32 cellular contexts compared by ENCODE assay signal in genomic region chr10:50242777-50243176, GRCh38.
"Had no signal": no experiment of that assay in that cellular context is flagged by ENCODE, and none has a peak within 500 bp of the region (broad histone marks: within the 10 kb centered on the region; RNA-seq: fewer than 3 reads in every experiment).

No MANE protein-coding gene starts in this region.

- H3K9me3 ChIP-seq: ascending aorta, MG63, SJCRH30 had no signal

- H3K4me3 ChIP-seq: ascending aorta, MG63, SJCRH30 had no signal

- H3K4me1 Mint-ChIP-seq: activated B cell treated with CpG ODN at 0.5 μM for 24 hours; activated CD4-positive, alpha-beta memory T cell treated with anti-CD3 and anti-CD28 coated beads, Interleukin-2, amount 10 ng/mL, durations not matched to agents 7 days and 5 days; activated CD8-positive, alpha-beta memory T cell treated with anti-CD3 and anti-CD28 coated beads, Interleukin-2, amount 10 ng/mL, durations not matched to agents 7 days and 5 days; activated naive CD4-positive, alpha-beta T cell treated with anti-CD3 and anti-CD28 coated beads, Interleukin-2, amount 10 ng/mL, durations not matched to agents 7 days and 5 days; activated naive CD8-positive, alpha-beta T cell treated with anti-CD3 and anti-CD28 coated beads, Interleukin-2, amount 50 U/mL, for 24 hours had no signal

- H3K36me3 Mint-ChIP-seq: activated CD8-positive, alpha-beta memory T cell treated with anti-CD3 and anti-CD28 coated beads, Interleukin-2, amount 10 ng/mL, durations not matched to agents 7 days and 5 days; activated naive CD4-positive, alpha-beta T cell treated with anti-CD3 and anti-CD28 coated beads, Interleukin-2, amount 10 ng/mL, durations not matched to agents 7 days and 5 days; activated naive CD8-positive, alpha-beta T cell had no signal

- H3K4me3 Mint-ChIP-seq: activated B cell treated with CpG ODN at 0.5 μM for 24 hours; activated CD4-positive, alpha-beta memory T cell treated with anti-CD3 and anti-CD28 coated beads, Interleukin-2, amount 10 ng/mL, durations not matched to agents 7 days and 5 days; activated CD8-positive, alpha-beta memory T cell treated with anti-CD3 and anti-CD28 coated beads, Interleukin-2, amount 10 ng/mL, durations not matched to agents 7 days and 5 days; activated naive CD4-positive, alpha-beta T cell treated with anti-CD3 and anti-CD28 coated beads, Interleukin-2, amount 10 ng/mL, durations not matched to agents 7 days and 5 days; activated naive CD8-positive, alpha-beta T cell; activated naive CD8-positive, alpha-beta T cell treated with anti-CD3 and anti-CD28 coated beads, Interleukin-2, amount 50 U/mL, for 24 hours had no signal

- H3K4me1 ChIP-seq: ascending aorta, SJCRH30 had no signal

- H3K27ac Mint-ChIP-seq: activated B cell treated with CpG ODN at 0.5 μM for 24 hours; activated CD4-positive, alpha-beta memory T cell treated with anti-CD3 and anti-CD28 coated beads, Interleukin-2, amount 10 ng/mL, durations not matched to agents 7 days and 5 days; activated CD8-positive, alpha-beta memory T cell treated with anti-CD3 and anti-CD28 coated beads, Interleukin-2, amount 10 ng/mL, durations not matched to agents 7 days and 5 days; activated naive CD4-positive, alpha-beta T cell treated with anti-CD3 and anti-CD28 coated beads, Interleukin-2, amount 10 ng/mL, durations not matched to agents 7 days and 5 days; activated naive CD8-positive, alpha-beta T cell; activated naive CD8-positive, alpha-beta T cell treated with anti-CD3 and anti-CD28 coated beads, Interleukin-2, amount 50 U/mL, for 24 hours had no signal

- H3K27ac ChIP-seq: ascending aorta, SJCRH30, VCaP had no signal

- DNase-seq: activated B cell treated with CpG ODN at 0.5 μM for 24 hours; activated CD4-positive, alpha-beta memory T cell treated with anti-CD3 and anti-CD28 coated beads, Interleukin-2, amount 10 ng/mL, durations not matched to agents 7 days and 5 days; activated CD4-positive, alpha-beta T cell treated with anti-CD3 and anti-CD28 coated beads for 1 hour; activated CD4-positive, alpha-beta T cell treated with anti-CD3 and anti-CD28 coated beads for 48 hours; activated CD8-positive, alpha-beta memory T cell treated with anti-CD3 and anti-CD28 coated beads for 24 hours; activated CD8-positive, alpha-beta memory T cell treated with anti-CD3 and anti-CD28 coated beads, Interleukin-2, amount 10 ng/mL, durations not matched to agents 7 days and 5 days; activated CD8-positive, alpha-beta memory T cell treated with anti-CD3 and anti-CD28 coated beads, Interleukin-2, amount 50 U/mL, for 48 hours; activated effector memory CD4-positive, alpha-beta T cell treated with Interleukin-2 at 50 U/mL for 16 hours; activated naive CD4-positive, alpha-beta T cell treated with anti-CD3 and anti-CD28 coated beads, Interleukin-2, amount 10 ng/mL, durations not matched to agents 7 days and 5 days; activated naive CD8-positive, alpha-beta T cell treated with anti-CD3 and anti-CD28 coated beads, Interleukin-2, amount 50 U/mL, for 24 hours; activated T-cell treated with anti-CD3 and anti-CD28 coated beads, Interleukin-2, amount 50 U/mL, for 48 hours; amniotic stem cell; Kasumi-1; KG1; MG63; NCI-H1048; NCI-H1105 treated with DMSO at 0.1 percent for 48 hours; NCI-H1436; NCI-H1694; NCI-H1930; NCI-H2081 treated with DMSO at 0.1 percent for 48 hours; NCI-H345; NCI-H524 treated with DMSO at 0.1 percent for 48 hours; SHP77; SJCRH30; SW 1271; T-helper 1 cell; T-helper 2 cell; T-helper 9 cell had no signal

- H3K9me3 Mint-ChIP-seq: activated B cell treated with CpG ODN at 0.5 μM for 24 hours; activated CD4-positive, alpha-beta memory T cell treated with anti-CD3 and anti-CD28 coated beads, Interleukin-2, amount 10 ng/mL, durations not matched to agents 7 days and 5 days; activated naive CD4-positive, alpha-beta T cell treated with anti-CD3 and anti-CD28 coated beads, Interleukin-2, amount 10 ng/mL, durations not matched to agents 7 days and 5 days had no signal

- H3K27me3 ChIP-seq: ascending aorta, SJCRH30 had no signal

- H3K36me3 ChIP-seq: ascending aorta, MG63, SJCRH30 had no signal
